22 cellular contexts compared by ENCODE assay signal in the genomic region with DNA sequence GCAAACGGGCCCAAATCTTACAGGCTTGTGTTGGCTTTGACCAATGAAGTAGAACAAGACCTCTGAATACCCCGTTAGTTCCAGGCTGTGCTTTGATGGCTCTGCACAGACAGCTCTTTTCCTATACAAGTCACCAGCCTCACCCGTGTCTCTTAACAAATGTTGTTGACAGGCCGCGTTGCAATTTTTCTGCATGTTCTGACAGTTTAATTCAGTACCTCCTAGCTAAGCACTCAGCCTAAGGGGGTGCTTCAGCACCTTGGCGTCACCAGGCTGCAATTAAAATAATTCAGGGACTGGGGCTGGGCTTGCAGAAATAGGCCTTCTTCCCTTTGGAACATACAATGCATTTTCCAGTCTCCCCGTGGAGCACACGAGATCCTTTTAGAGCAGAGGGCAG.
DNase-seq lines count a peak whose midpoint lies in the region; ATAC-seq and TF ChIP-seq lines count a peak whose summit lies in the region.
"Had no signal": no experiment of that assay in that cellular context is flagged by ENCODE, and none has a peak within 500 bp of the region (broad histone marks: within the 10 kb centered on the region; RNA-seq: fewer than 3 reads in every experiment).

No MANE protein-coding gene starts in this region.

- H3K4me1 ChIP-seq in endodermal cell (ENCODE audit: control insufficient read depth, insufficient read depth, low read length) (no peaks in the 10 kb centered on the region), psoas muscle (no peaks in the 10 kb centered on the region)

- H3K4me1 Mint-ChIP-seq in endodermal cell: peaks cover 22% of the 10 kb centered on the region

- H3K27me3 ChIP-seq in endodermal cell (ENCODE audit: control insufficient read depth, insufficient read depth, low read length, poor library complexity, severe bottlenecking) (peaks cover 60% of the 10 kb centered on the region), psoas muscle (ENCODE audit: insufficient read depth in 3 of 3, low read length in 2 of 3) (peaks cover 0 to 2% (median 0%) of the 10 kb centered on the region in 3 donors)
- H3K27me3 ChIP-seq: MG63 had no signal

- H3K27me3 Mint-ChIP-seq in endodermal cell (ENCODE audit: insufficient read depth): peaks cover 62% of the 10 kb centered on the region

- H3K36me3 ChIP-seq in endodermal cell (ENCODE audit: control insufficient read depth, insufficient read depth, low read length) (no peaks in the 10 kb centered on the region), psoas muscle (ENCODE audit: insufficient read depth in 1 of 2, low read depth in 1 of 2) (no peaks in the 10 kb centered on the region)
- H3K36me3 ChIP-seq: MG63 had no signal

- TF ChIP-seq CTCF in endodermal cell (conservative IDR thresholded peaks at IDR 0.05): no peak
- TF ChIP-seq CTCF in psoas muscle (IDR thresholded peaks at IDR 0.05): no peak

- H3K27ac ChIP-seq in endodermal cell (ENCODE audit: low read depth, low read length) (peak overlapping the region; percentile 16), psoas muscle (no peak overlapping the region)

- intact Hi-C loops in psoas muscle (cut with DNase I): no loop called here

- DNase-seq in NCI-H1436 treated with DMSO at 0.1 percent for 48 hours (lab: John Stamatoyannopoulos, UW) (peak; percentile 34), NCI-H1436 (lab: John Stamatoyannopoulos, UW) (no peak), NCI-H1105 (lab: John Stamatoyannopoulos, UW) (peak; percentile 18), endodermal cell (no peak), retina (peak; percentile 63), DMS153 treated with DMSO at 0.1 percent for 48 hours (lab: John Stamatoyannopoulos, UW; ENCODE audit: unreplicated experiment) (no peak), psoas muscle (no peak), mesenteric fat pad (ENCODE audit: low spot score) (no peak)
- DNase-seq: AML-193; H9; HFFc6; MG63; NCI-H187 treated with DMSO at 0.1 percent for 48 hours; NCI-H446; NCI-H526 treated with DMSO at 0.1 percent for 48 hours; NK-92 treated with Interleukin-12 subunit alpha and Interleukin-12 subunit beta, amount 100 ng/mL, for 24 hours; SIG-M5; SK-N-SH; T-helper 2 cell had no signal

- H3K9me3 Mint-ChIP-seq in endodermal cell: no peaks in the 10 kb centered on the region
- H3K9me3 Mint-ChIP-seq: H9 had no signal

- no peak for ATAC-seq in psoas muscle
- ATAC-seq: K562, Panc1 had no signal

- H3K4me3 ChIP-seq in endodermal cell (ENCODE audit: low read length): no peak overlapping the region
- H3K4me3 ChIP-seq in psoas muscle: no peak overlapping the region
- H3K4me3 ChIP-seq: K562, MG63 had no signal

- no peak overlapping the region for H3K9ac ChIP-seq in endodermal cell (ENCODE audit: extremely low read depth, low read length, poor library complexity, severe bottlenecking)
- H3K9ac ChIP-seq: SK-N-SH had no signal

- no peak overlapping the region for H3K27ac Mint-ChIP-seq in endodermal cell
- H3K27ac Mint-ChIP-seq: HFFc6 had no signal

- H3K4me3 Mint-ChIP-seq in endodermal cell: no peak overlapping the region
- H3K4me3 Mint-ChIP-seq: CD14-positive monocyte, H9, HFFc6 had no signal

- H3K9me3 ChIP-seq in endodermal cell (ENCODE audit: control insufficient read depth, low read length): no peaks in the 10 kb centered on the region
- no peaks in the 10 kb centered on the region for H3K9me3 ChIP-seq in psoas muscle
- H3K9me3 ChIP-seq: MG63, SK-N-SH had no signal

- whole genome bisulfite sequencing in endodermal cell (ENCODE audit: insufficient coverage in 1 of 2, insufficient read length in 1 of 2), 2 experiments: 83 to 92% methylated on average over 7 to 8 of the region's 8 CpGs
- WGBS in psoas muscle, 3 donors: 75 to 79% (median 75%) methylated on average over 8 of the region's 8 CpGs

- H3K36me3 Mint-ChIP-seq in endodermal cell (ENCODE audit: low read depth): no peaks in the 10 kb centered on the region

Comparison
In these comparisons a context has a peak if more than half of its experiments do, and no peak if none do; other contexts are left out.
1. DNase-seq: peak in NCI-H1436 treated with DMSO at 0.1 percent for 48 hours (single experiment), NCI-H1105 (single experiment) and retina (single experiment); none in NCI-H1436 (single experiment), endodermal cell (single experiment), DMS153 treated with DMSO at 0.1 percent for 48 hours (single experiment), psoas muscle (0 of 2) and mesenteric fat pad (single experiment).